In the genomic region with DNA sequence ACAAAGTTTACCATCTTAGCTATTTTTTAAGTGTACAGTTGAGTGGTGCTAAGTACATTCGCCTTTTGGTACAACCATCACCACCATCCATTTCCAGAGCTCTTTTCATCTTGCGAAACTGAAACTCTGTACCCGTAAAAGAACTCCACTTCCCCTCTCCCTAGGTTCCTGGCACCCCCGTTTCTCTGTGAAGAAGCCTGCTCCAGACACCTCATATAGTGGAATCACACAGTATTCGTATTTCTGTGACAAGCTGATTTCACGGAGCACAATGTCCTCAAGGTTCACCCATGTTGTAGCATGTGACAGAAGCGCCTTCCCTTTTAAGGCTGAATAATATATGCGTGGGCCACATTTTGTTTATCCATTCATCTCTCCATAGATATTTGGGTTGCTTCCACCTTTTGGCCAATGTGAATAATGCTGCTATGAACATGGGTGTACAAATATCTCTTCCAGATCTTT, we compare ENCODE assay signal across 8 cellular contexts. TPM values are rescaled to one million over a fixed set of nuclear protein-coding genes. Genes with fewer than 3 reads are reported as not detected.
DNase-seq lines count a peak whose midpoint lies in the region; ATAC-seq and TF ChIP-seq lines count a peak whose summit lies in the region.

No MANE protein-coding gene starts in this region.

- peaks cover 17% of the 10 kb centered on the region for H3K27me3 Mint-ChIP-seq in GM23338 (ENCODE audit: insufficient read depth, low read depth, poor library complexity)

- H3K4me2 ChIP-seq in GM23338 (peak overlapping the region; percentile 53), OCI-LY1 (ENCODE audit: low read length) (0 out of 2 replicates have a peak overlapping the region, but pooled peaks have one; percentile 4)

- H3K9me3 ChIP-seq in OCI-LY1 (ENCODE audit: low read length): no peaks in the 10 kb centered on the region

- no peaks in the 10 kb centered on the region for H3K79me2 ChIP-seq in GM23338 (replicated peaks; ENCODE audit: insufficient read depth)
- no peaks in the 10 kb centered on the region for H3K79me2 ChIP-seq in OCI-LY1 (ENCODE audit: insufficient read depth, low read length)

- no peaks in the 10 kb centered on the region for H3K9me2 ChIP-seq in GM23338 (ENCODE audit: insufficient read depth)
- no peaks in the 10 kb centered on the region for H3K9me2 ChIP-seq in OCI-LY1 (ENCODE audit: low read depth, low read length)

- H3F3A ChIP-seq in GM23338 (replicated peaks; ENCODE audit: low read depth) (peaks cover 8% of the 10 kb centered on the region), OCI-LY1 (ENCODE audit: insufficient read depth, low read length) (no peaks in the 10 kb centered on the region)

- no peak for ATAC-seq in GM23338
- ATAC-seq in HG02642 (IDR thresholded peaks at IDR 0.05; ENCODE audit: poor library complexity, unreplicated experiment): no peak
- no peak for ATAC-seq in HG02678 (IDR thresholded peaks at IDR 0.05; ENCODE audit: unreplicated experiment)
- no peak for ATAC-seq in GM19452 (IDR thresholded peaks at IDR 0.05; ENCODE audit: unreplicated experiment)

- peak overlapping the region; percentile 32; the same call in 1 of the 2 replicates for H3K4me3 ChIP-seq in GM23338
- no peak overlapping the region for H3K4me3 ChIP-seq in OCI-LY1 (ENCODE audit: low read depth, low read length, poor library complexity, severe bottlenecking)
- H3K4me3 ChIP-seq in retinal pigment epithelial cell (ENCODE audit: low read length): no peak overlapping the region

- H3K4me1 ChIP-seq in GM23338 (ENCODE audit: insufficient read depth) (peaks cover 41% of the 10 kb centered on the region), OCI-LY1 (ENCODE audit: insufficient read depth, low read length, severe bottlenecking) (peaks cover 8% of the 10 kb centered on the region)

- H3K36me3 ChIP-seq in GM23338 (ENCODE audit: insufficient read depth): no peaks in the 10 kb centered on the region
- H3K36me3 ChIP-seq in OCI-LY1 (ENCODE audit: insufficient read depth, low read length): no peaks in the 10 kb centered on the region

- peaks cover 49% of the 10 kb centered on the region for H3K4me1 Mint-ChIP-seq in GM23338

- no peaks in the 10 kb centered on the region for H3K27me3 ChIP-seq in GM23338 (ENCODE audit: insufficient read depth)
- H3K27me3 ChIP-seq in OCI-LY1 (ENCODE audit: insufficient read depth, low read length): 0 out of 2 replicates have a peak, but pooled peaks cover 7% of the 10 kb centered on the region

- no peak overlapping the region; the same call in 2 of the 3 replicates for H3K4me3 Mint-ChIP-seq in GM23338

- H3K9ac ChIP-seq in OCI-LY1 (ENCODE audit: low read length): no peak overlapping the region

- peak overlapping the region; percentile 90 for H3K27ac Mint-ChIP-seq in GM23338

- no peaks in the 10 kb centered on the region for H3K36me3 Mint-ChIP-seq in GM23338 (ENCODE audit: low read depth)

- no peak overlapping the region for H2AFZ ChIP-seq in GM23338
- H2AFZ ChIP-seq in OCI-LY1 (ENCODE audit: low read length): no peak overlapping the region

- H4K20me1 ChIP-seq in GM23338 (replicated peaks; ENCODE audit: insufficient read depth) (no peaks in the 10 kb centered on the region), OCI-LY1 (ENCODE audit: insufficient read depth, low read length) (no peaks in the 10 kb centered on the region)

- H3K27ac ChIP-seq in GM23338 (ENCODE audit: low read depth) (peak overlapping the region; percentile 90), OCI-LY1 (ENCODE audit: low read depth, low read length, poor library complexity, severe bottlenecking) (no peak overlapping the region), epithelial cell of prostate (peak overlapping the region; percentile 93)

- TF ChIP-seq CTCF in GM23338 (conservative IDR thresholded peaks at IDR 0.05; ENCODE audit: low read depth in 2 of 2): no peak
- no peak for TF ChIP-seq CTCF in OCI-LY1 (IDR thresholded peaks at IDR 0.05; ENCODE audit: low read length)
- peak; percentile 1 for TF ChIP-seq CTCF in retinal pigment epithelial cell (conservative IDR thresholded peaks at IDR 0.05; ENCODE audit: low read depth, low read length)

- no peaks in the 10 kb centered on the region for H3K9me3 Mint-ChIP-seq in GM23338

- DNase-seq in GM23338 (ENCODE audit: low spot score) (no peak), epithelial cell of prostate (ENCODE audit: low read depth, low spot score) (no peak), retinal pigment epithelial cell (ENCODE audit: low read depth) (no peak), NCI-H526 treated with DMSO at 0.1 percent for 48 hours (lab: John Stamatoyannopoulos, UW) (no peak)

TF ChIP-seq in GM23338, 12 proteins besides CTCF, POLR2A, EP300 and RAD21:
- TF ChIP-seq STAT1 (IDR thresholded peaks at IDR 0.05; ENCODE audit: unreplicated experiment) (no peak), EZH2phosphoT487 (IDR thresholded peaks at IDR 0.05; ENCODE audit: unreplicated experiment) (no peak), NANOG (IDR thresholded peaks at IDR 0.05; ENCODE audit: borderline replicate concordance) (no peak), ETS1 (IDR thresholded peaks at IDR 0.05) (no peak), REST (IDR thresholded peaks at IDR 0.05; ENCODE audit: unreplicated experiment) (no peak), POLR2AphosphoS5 (IDR thresholded peaks at IDR 0.05; ENCODE audit: low read depth) (no peak), ZNF114 (CRISPR knock-in tag; IDR thresholded peaks at IDR 0.05) (no peak), JUNB (IDR thresholded peaks at IDR 0.05; ENCODE audit: unreplicated experiment) (no peak)

RNA-seq across cellular contexts. Expression of gene MAP3K14, which starts 54.2 kb away (rescaled TPM):
- 3.9 and 4.9 TPM in 2 replicates for total RNA-seq in GM23338 (2014; rRNA removed; shearing (Covaris generic))
- polyA plus RNA-seq in GM23338 (2016; fragmentation: Nextera tagmentation; extraction: Ambion mirVana): 1.3 and 1.4 TPM in 2 replicates
